In the genomic region with DNA sequence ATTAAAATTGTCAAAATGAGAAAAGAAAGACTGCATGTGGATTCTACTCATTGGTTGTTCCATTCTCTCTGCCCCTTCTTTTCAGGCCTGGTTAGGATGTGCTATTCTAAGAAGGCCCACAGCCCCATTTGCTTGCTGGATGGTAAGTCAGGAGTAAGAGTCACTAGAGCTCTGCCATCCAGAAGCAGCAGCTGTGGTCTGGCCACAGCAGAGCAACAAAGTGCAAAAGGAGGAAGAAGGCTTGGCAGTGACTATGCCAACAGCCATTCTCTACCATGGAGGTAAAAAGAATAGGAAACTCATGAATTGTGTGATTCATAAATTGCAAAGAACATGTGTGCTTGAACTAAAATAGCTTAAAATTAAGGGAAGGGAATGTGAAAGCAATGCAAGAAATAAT, we compare ENCODE assay signal across 16 cellular contexts.
"Had no signal": no experiment of that assay in that cellular context is flagged by ENCODE, and none has a peak within 500 bp of the region (broad histone marks: within the 10 kb centered on the region; RNA-seq: fewer than 3 reads in every experiment).

No MANE protein-coding gene starts in this region.

- H3K9me3 ChIP-seq: suprapubic skin had no signal

- DNase-seq: activated CD4-positive, alpha-beta T cell treated with anti-CD3 and anti-CD28 coated beads, Interleukin-2, amount 50 U/mL, for 48 hours; activated naive CD4-positive, alpha-beta T cell treated with anti-CD3 and anti-CD28 coated beads for 36 hours; activated naive CD8-positive, alpha-beta T cell treated with anti-CD3 and anti-CD28 coated beads, Interleukin-2, amount 50 U/mL, for 24 hours; hypothalamus; left ventricle myocardium inferior; mesenchymal stem cell; nucleus accumbens; right cardiac atrium; stimulated activated naive CD8-positive, alpha-beta T cell treated with anti-CD3 and anti-CD28 coated beads, Interleukin-15, Interleukin-2, amounts not matched to agents 100 U/mL and 50 U/mL, for 24 hours; trophoblast cell; WERI-Rb-1 had no signal

- H3K36me3 ChIP-seq: ascending aorta, suprapubic skin, WERI-Rb-1 had no signal

- H3K27me3 ChIP-seq: ascending aorta, esophagus muscularis mucosa, suprapubic skin had no signal

- H3K4me3 ChIP-seq: ascending aorta, esophagus muscularis mucosa, left ventricle myocardium inferior, smooth muscle cell, suprapubic skin had no signal

- ATAC-seq: activated naive CD8-positive, alpha-beta T cell treated with anti-CD3 and anti-CD28 coated beads, Interleukin-2, amount 50 U/mL, for 24 hours; activated T-helper 17 cell treated with anti-CD3 and anti-CD28 coated beads, Interleukin-2, amount 50 U/mL, for 72 hours; right cardiac atrium; stimulated activated naive CD8-positive, alpha-beta T cell treated with anti-CD3 and anti-CD28 coated beads, Interleukin-15, Interleukin-2, amounts not matched to agents 100 U/mL and 50 U/mL, for 24 hours had no signal

- H3K4me1 ChIP-seq: ascending aorta, esophagus muscularis mucosa, suprapubic skin had no signal

- H3K27ac ChIP-seq: ascending aorta, esophagus muscularis mucosa, left ventricle myocardium inferior, suprapubic skin, WERI-Rb-1 had no signal

- H3K4me2 ChIP-seq: smooth muscle cell had no signal
